In genomic region chr6:168157272-168158007, GRCh38 we compare ENCODE assay signal across 8 cellular contexts.
A peak's percentile ranks its signal among the peaks of the same experiment; 100 is the strongest.
DNase-seq lines count a peak whose midpoint lies in the region; ATAC-seq and TF ChIP-seq lines count a peak whose summit lies in the region.

No MANE protein-coding gene starts in this region.

- H3K4me3 ChIP-seq in epithelial cell of esophagus (ENCODE audit: low read length) = no peak overlapping the region

- CTCF ChIA-PET in Calu3 (lab: Charles Lee) = no interaction called here
- CTCF ChIA-PET in activated CD4-positive, alpha-beta memory T cell treated with anti-CD3 and anti-CD28 coated beads for 36 hours (lab: Charles Lee) = no interaction called here

- H3K27me3 Mint-ChIP-seq in Calu3 (ENCODE audit: unreplicated experiment) = peaks cover 49% of the 10 kb centered on the region
- peaks cover 11% of the 10 kb centered on the region for H3K27me3 Mint-ChIP-seq in activated CD4-positive, alpha-beta memory T cell treated with anti-CD3 and anti-CD28 coated beads for 36 hours

- DNase-seq in Calu3 (peak; percentile 12), M059J (ENCODE audit: low read depth) (peak; percentile 82), epithelial cell of esophagus (ENCODE audit: low read depth) (peak; percentile 21), omental fat pad (ENCODE audit: low spot score) (no peak), ecto neural progenitor cell (ENCODE audit: low spot score) (no peak)
- no peak for DNase-seq in activated CD4-positive, alpha-beta memory T cell treated with anti-CD3 and anti-CD28 coated beads for 36 hours

- no peaks in the 10 kb centered on the region for H3K9me3 Mint-ChIP-seq in Calu3 (ENCODE audit: low read depth, unreplicated experiment)
- no peaks in the 10 kb centered on the region for H3K9me3 Mint-ChIP-seq in activated CD4-positive, alpha-beta memory T cell treated with anti-CD3 and anti-CD28 coated beads for 36 hours

- H3K4me3 Mint-ChIP-seq in Calu3 (ENCODE audit: low read depth, unreplicated experiment) = peak overlapping the region; percentile 34
- H3K4me3 Mint-ChIP-seq in activated CD4-positive, alpha-beta memory T cell treated with anti-CD3 and anti-CD28 coated beads for 36 hours = no peak overlapping the region

- intact Hi-C loops in Calu3 (cut with micrococcal nuclease; ENCODE audit: unreplicated experiment) = loop anchor here (5.0 kb wide), 1 partner anchor 725 kb away; no protein-coding TSS in a partner anchor
- intact Hi-C loops in activated CD4-positive, alpha-beta memory T cell treated with anti-CD3 and anti-CD28 coated beads for 36 hours (cut with micrococcal nuclease) = no loop called here

- no peak overlapping the region for H3K27ac Mint-ChIP-seq in Calu3 (ENCODE audit: unreplicated experiment)
- no peak overlapping the region for H3K27ac Mint-ChIP-seq in activated CD4-positive, alpha-beta memory T cell treated with anti-CD3 and anti-CD28 coated beads for 36 hours

- H3K4me1 Mint-ChIP-seq in Calu3 (ENCODE audit: low read depth, unreplicated experiment) = peaks cover 21% of the 10 kb centered on the region
- H3K4me1 Mint-ChIP-seq in activated CD4-positive, alpha-beta memory T cell treated with anti-CD3 and anti-CD28 coated beads for 36 hours (ENCODE audit: low read depth) = no peaks in the 10 kb centered on the region

- no TSS peak for BruUV-seq in Calu3 (replicated peaks; lab: Mats Ljungman, UMichigan)

- ATAC-seq in omental fat pad (ENCODE audit: low FRiP score) = peak; percentile 82
- no peak for ATAC-seq in HG02588 (IDR thresholded peaks at IDR 0.05; ENCODE audit: unreplicated experiment)
- ATAC-seq in HG03108 (IDR thresholded peaks at IDR 0.05; ENCODE audit: unreplicated experiment) = no peak

- no peaks in the 10 kb centered on the region for H3K36me3 Mint-ChIP-seq in Calu3 (ENCODE audit: insufficient read depth, unreplicated experiment)
- H3K36me3 Mint-ChIP-seq in activated CD4-positive, alpha-beta memory T cell treated with anti-CD3 and anti-CD28 coated beads for 36 hours = no peaks in the 10 kb centered on the region

- POLR2A ChIA-PET in activated CD4-positive, alpha-beta memory T cell treated with anti-CD3 and anti-CD28 coated beads for 36 hours (lab: Charles Lee) = no interaction called here

- TF ChIP-seq CTCF in Calu3 (IDR thresholded peaks at IDR 0.05; ENCODE audit: unreplicated experiment) (no peak), epithelial cell of esophagus (IDR thresholded peaks at IDR 0.05; ENCODE audit: insufficient read depth, low read depth, low read length, missing control alignments) (no peak), omental fat pad (IDR thresholded peaks at IDR 0.05) (no peak)

Comparison
In these comparisons a context has a peak if more than half of its experiments do, and no peak if none do; other contexts are left out.
1. DNase-seq: peak in Calu3 (single experiment), M059J (single experiment) and epithelial cell of esophagus (single experiment); none in omental fat pad (single experiment), activated CD4-positive, alpha-beta memory T cell treated with anti-CD3 and anti-CD28 coated beads for 36 hours (single experiment) and ecto neural progenitor cell (single experiment).